1 cellular context compared by ENCODE assay signal in genomic region chr2:74204436-74204835, GRCh38.
TF ChIP-seq lines count a peak whose summit lies in the region.

No MANE protein-coding gene starts in this region.

TF ChIP-seq in HepG2, 621 proteins besides CTCF, POLR2A, EP300 and RAD21:
- TF ChIP-seq THYN1 (CRISPR knock-in tag; IDR thresholded peaks at IDR 0.05; ENCODE audit: borderline replicate concordance, low read depth) (no peak), RBFOX2 (IDR thresholded peaks at IDR 0.05; ENCODE audit: low read depth, low read length) (peak; percentile 5; the same call in 1 of the 2 replicates)
